10 cellular contexts compared by ENCODE assay signal in genomic region chr1:246329900-246330299, GRCh38.
DNase-seq lines count a peak whose midpoint lies in the region; ATAC-seq, FAIRE-seq and TF ChIP-seq lines count a peak whose summit lies in the region.
"Had no signal": no experiment of that assay in that cellular context is flagged by ENCODE, and none has a peak within 500 bp of the region (broad histone marks: within the 10 kb centered on the region; RNA-seq: fewer than 3 reads in every experiment).

No MANE protein-coding gene starts in this region.

- no peaks in the 10 kb centered on the region for H4K20me1 ChIP-seq in GM12878 (ENCODE audit: control insufficient read depth, insufficient read depth)

- H3K4me1 ChIP-seq in GM12878 (ENCODE audit: control insufficient read depth, insufficient read depth, low read length) (peaks cover 16% of the 10 kb centered on the region), suprapubic skin (no peaks in the 10 kb centered on the region)
- H3K4me1 ChIP-seq: pancreas had no signal

- SMC1A ChIA-PET in GM12878 (lab: Charles Lee; ENCODE audit: uncharacterized antibody, unreplicated experiment): interaction anchor here (0.7 to 1.0 kb wide), 3 partner anchors 12 to 143 kb away, joined by 3 read pairs; no protein-coding TSS in a partner anchor

- POLR2A ChIA-PET in GM12878 (lab: Charles Lee): interaction anchor here (0.6 to 1.3 kb wide), 2 partner anchors 23 to 115 kb away, joined by 3 read pairs; no protein-coding TSS in a partner anchor

- no peak overlapping the region for H3K9ac ChIP-seq in GM12878 (ENCODE audit: control insufficient read depth, insufficient read depth, low read length)

- FAIRE-seq in GM12878 (lab: Jason Lieb, UNC): peak; percentile 95
- FAIRE-seq: pancreas had no signal

- TF ChIP-seq CTCF in GM20000 (IDR thresholded peaks at IDR 0.05; ENCODE audit: extremely low read depth, missing control alignments) (no peak), GM12878 (IDR thresholded peaks at IDR 0.05 in 2 of 3, conservative IDR thresholded peaks at IDR 0.05 in 1 of 3; ENCODE audit: control insufficient read depth in 2 of 3, extremely low read depth in 1 of 3, insufficient read depth in 1 of 3, low read depth in 3 of 3, low read length in 3 of 3) (peak in 2 of 3 experiments; percentile 6 to 15; a peak in 2 of 6 replicates), suprapubic skin (IDR thresholded peaks at IDR 0.05) (no peak)

- H3K27me3 ChIP-seq in GM12878 (replicated peaks in 1 of 2; ENCODE audit: control insufficient read depth in 2 of 2, insufficient read depth in 2 of 2, low read length in 1 of 2) (no peaks in the 10 kb centered on the region), suprapubic skin (no peaks in the 10 kb centered on the region)
- H3K27me3 ChIP-seq: brain microvascular endothelial cell, pancreas had no signal

- H3K9me3 ChIP-seq in GM12878 (replicated peaks; ENCODE audit: control insufficient read depth, insufficient read depth, low read length): peaks cover 3% of the 10 kb centered on the region; the same call in 1 of the 3 replicates
- no peaks in the 10 kb centered on the region for H3K9me3 ChIP-seq in suprapubic skin
- H3K9me3 ChIP-seq: pancreas had no signal

- intact Hi-C loops in GM12878 (cut with micrococcal nuclease; ENCODE audit: unreplicated experiment): loop anchor here (2.0 to 10.0 kb wide), 3 partner anchors 35 to 685 kb away; no protein-coding TSS in a partner anchor

- TF ChIP-seq EP300 in GM12878 (IDR thresholded peaks at IDR 0.05; ENCODE audit: borderline replicate concordance in 1 of 2, control insufficient read depth in 1 of 2, low read depth in 2 of 2, low read length in 2 of 2) (peak; percentile 85 to 90), suprapubic skin (IDR thresholded peaks at IDR 0.05) (no peak)

- H3K79me2 ChIP-seq in GM12878 (ENCODE audit: control insufficient read depth, insufficient read depth, low read length): no peaks in the 10 kb centered on the region

- DNase-seq in GM20000 (ENCODE audit: low spot score): peak; percentile 72
- DNase-seq in GM12878 (ENCODE audit: low read depth, low spot score): peak; percentile 91
- DNase-seq in suprapubic skin (ENCODE audit: low spot score in 2 of 2): no peak
- no peak for DNase-seq in retina
- DNase-seq in NCI-H345 treated with DMSO at 0.1 percent for 48 hours (lab: John Stamatoyannopoulos, UW; ENCODE audit: unreplicated experiment): no peak
- no peak for DNase-seq in NCI-H2227 treated with DMSO at 0.1 percent for 48 hours (lab: John Stamatoyannopoulos, UW)
- DNase-seq: brain microvascular endothelial cell, pancreas had no signal

- H3K4me2 ChIP-seq in GM12878 (ENCODE audit: control insufficient read depth, insufficient read depth): peak overlapping the region; percentile 26

- in situ Hi-C loops in GM12878 (cut with MboI): no loop called here

- H3K4me3 ChIP-seq in GM12878: no peak overlapping the region
- no peak overlapping the region for H3K4me3 ChIP-seq in suprapubic skin
- H3K4me3 ChIP-seq: pancreas had no signal

- H3K27ac ChIP-seq in GM12878 (ENCODE audit: control insufficient read depth, insufficient read depth): no peak overlapping the region
- H3K27ac ChIP-seq in suprapubic skin: no peak overlapping the region
- H3K27ac ChIP-seq: brain microvascular endothelial cell, pancreas had no signal

- RAD21 ChIA-PET in GM12878 (lab: Charles Lee; ENCODE audit: unreplicated experiment): interaction anchor here (0.7 to 1.1 kb wide), 3 partner anchors 47 to 346 kb away, joined by 3 to 4 read pairs (median 3); no protein-coding TSS in a partner anchor

- no peak overlapping the region for H2AFZ ChIP-seq in GM12878 (ENCODE audit: control insufficient read depth, low read depth, low read length)

- TF ChIP-seq POLR2A in GM12878 (IDR thresholded peaks at IDR 0.05; ENCODE audit: low read depth, low read length) (no peak), suprapubic skin (IDR thresholded peaks at IDR 0.05) (no peak)

- no TSS peak for BruUV-seq in GM12878 (replicated peaks; lab: Mats Ljungman, UMichigan)

- WGBS in GM12878 (ENCODE audit: insufficient coverage, insufficient replicate concordance, low lambda C conversion rate, missing lambda C conversion rate): 3% methylated on average over 4 of the region's 4 CpGs
- WGBS in suprapubic skin: 91% methylated on average over 4 of the region's 4 CpGs

- TF ChIP-seq RAD21 in GM12878 (IDR thresholded peaks at IDR 0.05; ENCODE audit: insufficient read depth, low read depth, low read length): no peak

- CTCF ChIA-PET in GM12878 (lab: Yijun Ruan, JAX): interaction anchor here (1.2 kb wide), 1 partner anchor 11 kb away, joined by 3 read pairs; no protein-coding TSS in a partner anchor

- no peaks in the 10 kb centered on the region for H3K36me3 ChIP-seq in GM12878 (ENCODE audit: control insufficient read depth in 2 of 2, insufficient read depth in 2 of 2, low read length in 1 of 2)
- H3K36me3 ChIP-seq in suprapubic skin: no peaks in the 10 kb centered on the region
- H3K36me3 ChIP-seq: brain microvascular endothelial cell, pancreas had no signal

- ATAC-seq in GM18517 (IDR thresholded peaks at IDR 0.05; ENCODE audit: unreplicated experiment): peak; percentile 97
- peak; percentile 95 for ATAC-seq in HG03135 (IDR thresholded peaks at IDR 0.05; ENCODE audit: unreplicated experiment)
- ATAC-seq in GM12878: peak; percentile 94
- ATAC-seq: pancreas had no signal

TF ChIP-seq in GM12878, 131 proteins besides CTCF, POLR2A, EP300 and RAD21 (continues in another document):
- TF ChIP-seq SIN3A (IDR thresholded peaks at IDR 0.05; ENCODE audit: low read depth, low read length) (no peak), YY1 (IDR thresholded peaks at IDR 0.05; ENCODE audit: low read depth, low read length) (no peak), MLLT1 (IDR thresholded peaks at IDR 0.05) (no peak), MYC (IDR thresholded peaks at IDR 0.05; ENCODE audit: insufficient read depth, insufficient read length, insufficient replicate concordance, low read length, severe bottlenecking) (no peak), LARP7 (IDR thresholded peaks at IDR 0.05) (no peak), YBX1 (IDR thresholded peaks at IDR 0.05) (no peak), FOXK2 (IDR thresholded peaks at IDR 0.05) (no peak), NR2F1 (conservative IDR thresholded peaks at IDR 0.05) (peak; percentile 83), CEBPZ (IDR thresholded peaks at IDR 0.05; ENCODE audit: low read depth, low read length) (no peak), CREB1 (IDR thresholded peaks at IDR 0.05; ENCODE audit: low read depth) (peak; percentile 81), CHD2 (IDR thresholded peaks at IDR 0.05; ENCODE audit: borderline replicate concordance, low read depth, low read length) (no peak), PAX8 (IDR thresholded peaks at IDR 0.05) (no peak), PML (IDR thresholded peaks at IDR 0.05; ENCODE audit: low read length) (peak; percentile 63; the same call in 1 of the 2 replicates), FOXM1 (IDR thresholded peaks at IDR 0.05; ENCODE audit: low read depth, low read length) (peak; percentile 88; the same call in 1 of the 2 replicates), PKNOX1 (IDR thresholded peaks at IDR 0.05) (peak; percentile 67), TCF3 (IDR thresholded peaks at IDR 0.05; ENCODE audit: borderline replicate concordance, insufficient read depth, low read depth, low read length) (no peak), SUZ12 (IDR thresholded peaks at IDR 0.05; ENCODE audit: unreplicated experiment) (no peak), SMAD5 (IDR thresholded peaks at IDR 0.05; ENCODE audit: low read depth) (no peak)

Comparison
In these comparisons a context has a peak if more than half of its experiments do, and no peak if none do; other contexts are left out.
1. DNase-seq: peak in GM20000 (single experiment) and GM12878 (single experiment); none in suprapubic skin (0 of 2), retina (single experiment), NCI-H345 treated with DMSO at 0.1 percent for 48 hours (single experiment) and NCI-H2227 treated with DMSO at 0.1 percent for 48 hours (single experiment).
2. CTCF ChIP-seq: peak in GM12878 (2 of 3); none in GM20000 (single experiment) and suprapubic skin (0 of 2).
3. Peak in every context shown above with its lines, with median percentiles within 50 percentile points of each other: ATAC-seq.